ENCODE assay signal across 8 cellular contexts in genomic region chr19:55255618-55256423, GRCh38. TPM values are rescaled to one million over a fixed set of nuclear protein-coding genes. Genes with fewer than 3 reads are reported as not detected.
A peak's percentile ranks its signal among the peaks of the same experiment; 100 is the strongest.
DNase-seq lines count a peak whose midpoint lies in the region; ATAC-seq and TF ChIP-seq lines count a peak whose summit lies in the region.

No MANE protein-coding gene starts in this region.

- H3K4me1 ChIP-seq in left lung = peaks cover 26 to 78% of the 10 kb centered on the region in 2 donors

- peak overlapping the region in 1 of 2 donors; percentile 44 for H3K4me3 ChIP-seq in left lung

- peak overlapping the region; percentile 73 to 96 for H3K27ac ChIP-seq in left lung

- H3K27me3 ChIP-seq in left lung = no peaks in the 10 kb centered on the region

- ATAC-seq in left lung (no peak), GM18907 (IDR thresholded peaks at IDR 0.05; ENCODE audit: unreplicated experiment) (no peak), HG03432 (IDR thresholded peaks at IDR 0.05; ENCODE audit: unreplicated experiment) (no peak)

- no peaks in the 10 kb centered on the region for H3K9me3 ChIP-seq in left lung

- DNase-seq in EH (ENCODE audit: low read depth) (peak; percentile 36), NAMALWA (ENCODE audit: low spot score) (peak; percentile 41), left lung (peak in 1 of 2 donors; percentile 77), stromal cell of bone marrow (ENCODE audit: low read depth) (peak; percentile 51), NCI-H524 treated with DMSO at 0.1 percent for 48 hours (lab: John Stamatoyannopoulos, UW) (no peak)
- DNase-seq in activated naive CD4-positive, alpha-beta T cell treated with Interleukin-2 at 50 U/mL for 16 hours = peak; percentile 41

- intact Hi-C loops in left lung (cut with DNase I) = no loop called here

- H3K36me3 ChIP-seq in left lung = peaks cover 0 to 5% of the 10 kb centered on the region in 2 donors

- TF ChIP-seq CTCF in left lung (IDR thresholded peaks at IDR 0.05) = no peak

RNA-seq across cellular contexts. Expression of gene PPP6R1, which starts 3.0 kb away (rescaled TPM):
- 10 to 100 TPM; 56.0 to 81.8 TPM for total RNA-seq in left lung

RNA-seq across cellular contexts. Expression of gene HSPBP1, which starts 24.1 kb away (rescaled TPM):
- 10 to 100 TPM; 23.8 to 31.0 TPM for total RNA-seq in left lung

RNA-seq across cellular contexts. Expression of gene TMEM86B, which starts 27.3 kb away (rescaled TPM):
- 1 to 10 TPM; 1.9 to 2.7 TPM for total RNA-seq in left lung

RNA-seq across cellular contexts. Expression of gene BRSK1, which starts 28.0 kb away (rescaled TPM):
- total RNA-seq in left lung = 1 to 10 TPM; 2.2 to 3.3 TPM

RNA-seq across cellular contexts. Expression of gene PTPRH, which starts 46.5 kb away (rescaled TPM):
- under 1 TPM; 0.20 to 0.63 TPM for total RNA-seq in left lung
